ENCODE assay signal across 1 cellular context in the genomic region with DNA sequence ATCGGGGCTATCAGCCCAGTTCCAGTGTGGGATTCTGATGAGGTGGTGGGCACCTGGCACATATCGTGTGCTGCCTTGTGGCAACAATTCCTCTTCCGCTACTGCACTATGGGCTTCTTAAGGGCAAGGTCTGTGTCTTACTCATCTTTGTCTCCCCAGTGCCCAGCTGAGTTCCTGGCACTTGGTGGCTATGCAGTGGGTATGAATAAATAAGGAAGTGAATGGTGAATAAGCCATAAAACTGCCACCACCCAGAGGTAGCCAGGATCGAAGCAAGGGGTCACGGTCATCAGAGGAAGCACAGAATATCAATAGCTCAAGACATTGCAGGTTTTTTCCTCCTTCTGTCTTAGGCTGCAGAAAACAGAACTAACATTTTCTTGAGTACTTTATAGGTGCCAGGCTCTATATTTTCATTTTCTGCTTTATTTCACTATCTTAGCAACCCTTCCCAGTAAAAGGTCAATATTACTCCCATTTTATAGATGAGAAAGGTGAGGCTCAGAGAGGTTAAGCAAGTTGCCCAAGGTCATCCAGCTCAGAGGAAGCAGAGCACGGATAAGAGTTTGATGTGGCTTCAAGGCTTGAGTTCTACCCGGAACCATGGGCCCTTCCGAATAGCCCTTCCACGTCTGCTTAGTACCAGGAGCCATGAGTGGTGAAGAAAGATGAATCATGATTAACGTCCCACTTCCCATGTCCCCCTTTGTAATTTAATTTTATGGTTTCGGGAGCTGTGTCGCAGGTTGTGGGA.
TF ChIP-seq lines count a peak whose summit lies in the region.

No MANE protein-coding gene starts in this region.

TF ChIP-seq in GM23338, 12 proteins besides CTCF, POLR2A, EP300 and RAD21 (continued from another document):
- TF ChIP-seq, protein P1, sequence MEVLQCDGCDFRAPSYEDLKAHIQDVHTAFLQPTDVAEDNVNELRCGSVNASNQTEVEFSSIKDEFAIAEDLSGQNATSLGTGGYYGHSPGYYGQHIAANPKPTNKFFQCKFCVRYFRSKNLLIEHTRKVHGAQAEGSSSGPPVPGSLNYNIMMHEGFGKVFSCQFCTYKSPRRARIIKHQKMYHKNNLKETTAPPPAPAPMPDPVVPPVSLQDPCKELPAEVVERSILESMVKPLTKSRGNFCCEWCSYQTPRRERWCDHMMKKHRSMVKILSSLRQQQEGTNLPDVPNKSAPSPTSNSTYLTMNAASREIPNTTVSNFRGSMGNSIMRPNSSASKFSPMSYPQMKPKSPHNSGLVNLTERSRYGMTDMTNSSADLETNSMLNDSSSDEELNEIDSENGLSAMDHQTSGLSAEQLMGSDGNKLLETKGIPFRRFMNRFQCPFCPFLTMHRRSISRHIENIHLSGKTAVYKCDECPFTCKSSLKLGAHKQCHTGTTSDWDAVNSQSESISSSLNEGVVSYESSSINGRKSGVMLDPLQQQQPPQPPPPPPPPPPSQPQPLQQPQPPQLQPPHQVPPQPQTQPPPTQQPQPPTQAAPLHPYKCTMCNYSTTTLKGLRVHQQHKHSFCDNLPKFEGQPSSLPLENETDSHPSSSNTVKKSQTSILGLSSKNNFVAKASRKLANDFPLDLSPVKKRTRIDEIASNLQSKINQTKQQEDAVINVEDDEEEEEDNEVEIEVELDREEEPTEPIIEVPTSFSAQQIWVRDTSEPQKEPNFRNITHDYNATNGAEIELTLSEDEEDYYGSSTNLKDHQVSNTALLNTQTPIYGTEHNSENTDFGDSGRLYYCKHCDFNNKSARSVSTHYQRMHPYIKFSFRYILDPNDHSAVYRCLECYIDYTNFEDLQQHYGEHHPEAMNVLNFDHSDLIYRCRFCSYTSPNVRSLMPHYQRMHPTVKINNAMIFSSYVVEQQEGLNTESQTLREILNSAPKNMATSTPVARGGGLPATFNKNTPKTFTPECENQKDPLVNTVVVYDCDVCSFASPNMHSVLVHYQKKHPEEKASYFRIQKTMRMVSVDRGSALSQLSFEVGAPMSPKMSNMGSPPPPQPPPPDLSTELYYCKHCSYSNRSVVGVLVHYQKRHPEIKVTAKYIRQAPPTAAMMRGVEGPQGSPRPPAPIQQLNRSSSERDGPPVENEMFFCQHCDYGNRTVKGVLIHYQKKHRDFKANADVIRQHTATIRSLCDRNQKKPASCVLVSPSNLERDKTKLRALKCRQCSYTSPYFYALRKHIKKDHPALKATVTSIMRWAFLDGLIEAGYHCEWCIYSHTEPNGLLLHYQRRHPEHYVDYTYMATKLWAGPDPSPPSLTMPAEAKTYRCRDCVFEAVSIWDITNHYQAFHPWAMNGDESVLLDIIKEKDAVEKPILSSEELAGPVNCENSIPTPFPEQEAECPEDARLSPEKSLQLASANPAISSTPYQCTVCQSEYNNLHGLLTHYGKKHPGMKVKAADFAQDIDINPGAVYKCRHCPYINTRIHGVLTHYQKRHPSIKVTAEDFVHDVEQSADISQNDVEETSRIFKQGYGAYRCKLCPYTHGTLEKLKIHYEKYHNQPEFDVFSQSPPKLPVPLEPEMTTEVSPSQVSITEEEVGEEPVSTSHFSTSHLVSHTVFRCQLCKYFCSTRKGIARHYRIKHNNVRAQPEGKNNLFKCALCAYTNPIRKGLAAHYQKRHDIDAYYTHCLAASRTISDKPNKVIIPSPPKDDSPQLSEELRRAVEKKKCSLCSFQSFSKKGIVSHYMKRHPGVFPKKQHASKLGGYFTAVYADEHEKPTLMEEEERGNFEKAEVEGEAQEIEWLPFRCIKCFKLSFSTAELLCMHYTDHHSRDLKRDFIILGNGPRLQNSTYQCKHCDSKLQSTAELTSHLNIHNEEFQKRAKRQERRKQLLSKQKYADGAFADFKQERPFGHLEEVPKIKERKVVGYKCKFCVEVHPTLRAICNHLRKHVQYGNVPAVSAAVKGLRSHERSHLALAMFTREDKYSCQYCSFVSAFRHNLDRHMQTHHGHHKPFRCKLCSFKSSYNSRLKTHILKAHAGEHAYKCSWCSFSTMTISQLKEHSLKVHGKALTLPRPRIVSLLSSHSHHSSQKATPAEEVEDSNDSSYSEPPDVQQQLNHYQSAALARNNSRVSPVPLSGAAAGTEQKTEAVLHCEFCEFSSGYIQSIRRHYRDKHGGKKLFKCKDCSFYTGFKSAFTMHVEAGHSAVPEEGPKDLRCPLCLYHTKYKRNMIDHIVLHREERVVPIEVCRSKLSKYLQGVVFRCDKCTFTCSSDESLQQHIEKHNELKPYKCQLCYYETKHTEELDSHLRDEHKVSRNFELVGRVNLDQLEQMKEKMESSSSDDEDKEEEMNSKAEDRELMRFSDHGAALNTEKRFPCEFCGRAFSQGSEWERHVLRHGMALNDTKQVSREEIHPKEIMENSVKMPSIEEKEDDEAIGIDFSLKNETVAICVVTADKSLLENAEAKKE (CRISPR knock-in tag; IDR thresholded peaks at IDR 0.05), result no peak
- no peak for TF ChIP-seq STAT1 (IDR thresholded peaks at IDR 0.05; ENCODE audit: unreplicated experiment)
- TF ChIP-seq ZNF114 (CRISPR knock-in tag; IDR thresholded peaks at IDR 0.05), result no peak
- TF ChIP-seq EZH2phosphoT487 (IDR thresholded peaks at IDR 0.05; ENCODE audit: unreplicated experiment), result no peak
TF ChIP-seq in GM23338: peak in this region for 0.
